ENCODE assay signal across 9 cellular contexts in the genomic region with DNA sequence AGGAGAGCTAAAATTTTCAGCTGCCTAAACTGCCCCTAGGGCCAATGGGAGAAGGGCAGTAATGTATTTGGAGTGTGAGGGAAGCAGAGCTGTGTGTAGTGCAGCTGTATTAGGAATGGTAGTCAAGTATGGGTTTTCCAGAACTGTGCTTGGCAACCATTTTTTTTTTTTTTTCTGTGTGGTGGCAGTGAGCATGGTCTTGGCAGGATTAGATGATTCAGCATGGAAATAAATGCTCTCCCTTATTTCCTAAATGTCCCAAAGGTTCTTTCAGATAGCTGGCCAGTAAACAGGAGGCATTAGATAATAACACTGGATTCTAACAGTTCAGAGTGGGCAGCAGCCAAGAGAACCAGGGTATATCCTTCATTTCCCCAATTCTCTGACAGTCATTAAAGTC.
DNase-seq lines count a peak whose midpoint lies in the region; ATAC-seq and TF ChIP-seq lines count a peak whose summit lies in the region.
"Had no signal": no experiment of that assay in that cellular context is flagged by ENCODE, and none has a peak within 500 bp of the region (broad histone marks: within the 10 kb centered on the region; RNA-seq: fewer than 3 reads in every experiment).

No MANE protein-coding gene starts in this region.

- H2BK5ac ChIP-seq in mesenchymal stem cell (ENCODE audit: low read depth, low read length, poor library complexity, severe bottlenecking): no peak overlapping the region

- H3K4me3 ChIP-seq in cardiac muscle cell: no peak overlapping the region
- H3K4me3 ChIP-seq in mesenchymal stem cell (ENCODE audit: insufficient read depth in 1 of 2, low read depth in 1 of 2, low read length in 2 of 2): no peak overlapping the region
- peak overlapping the region in 1 of 2 donors; percentile 99 for H3K4me3 ChIP-seq in vagina

- no peak overlapping the region for H2AFZ ChIP-seq in mesenchymal stem cell (ENCODE audit: low read depth, low read length)

- H3K4me1 ChIP-seq in cardiac muscle cell (ENCODE audit: low read depth) (peaks cover 30% of the 10 kb centered on the region), mesenchymal stem cell (ENCODE audit: control insufficient read depth, insufficient read depth, low read depth, low read length) (peaks cover 14% of the 10 kb centered on the region), vagina (peaks cover 80% of the 10 kb centered on the region)

- no peak for DNase-seq in cardiac muscle cell (ENCODE audit: low read depth in 1 of 2, low spot score in 1 of 2)
- DNase-seq in Right ventricle myocardium superior: no peak
- DNase-seq in dermis microvascular lymphatic vessel endothelial cell (ENCODE audit: low read depth in 2 of 2): peak; percentile 68 to 72
- peak; percentile 71 for DNase-seq in mesenchymal stem cell
- DNase-seq in vagina (ENCODE audit: extremely low spot score in 2 of 2): no peak
- no peak for DNase-seq in NCI-H2196 treated with DMSO at 0.1 percent for 48 hours (lab: John Stamatoyannopoulos, UW; ENCODE audit: unreplicated experiment)
- no peak for DNase-seq in GM03348 (ENCODE audit: low spot score)
- DNase-seq in ureter (ENCODE audit: low spot score): no peak
- DNase-seq: stimulated activated CD4-positive, alpha-beta T cell treated with anti-CD3 and anti-CD28 coated beads, Interleukin-2, amount 100 ng/mL, for 48 hours had no signal

- H3K9me3 ChIP-seq in cardiac muscle cell (ENCODE audit: low read depth) (no peaks in the 10 kb centered on the region), mesenchymal stem cell (ENCODE audit: control insufficient read depth, low read length) (no peaks in the 10 kb centered on the region), vagina (no peaks in the 10 kb centered on the region)

- no peak overlapping the region for H3K23ac ChIP-seq in mesenchymal stem cell (ENCODE audit: low read length in 2 of 2)

- intact Hi-C loops in Right ventricle myocardium superior (cut with DNase I) (no loop called here), vagina (cut with DNase I) (loop anchor here (5.0 kb wide), 1 partner anchor 84 kb away; no protein-coding TSS in a partner anchor)

- no peak for ATAC-seq in Right ventricle myocardium superior (ENCODE audit: poor library complexity)

- H3K27me3 ChIP-seq in cardiac muscle cell (no peaks in the 10 kb centered on the region), mesenchymal stem cell (ENCODE audit: control insufficient read depth in 1 of 2, insufficient read depth in 1 of 2, low read length in 2 of 2) (no peaks in the 10 kb centered on the region), vagina (no peaks in the 10 kb centered on the region)

- peak overlapping the region in 1 of 2 experiments; percentile 99 for H3K4ac ChIP-seq in mesenchymal stem cell (ENCODE audit: low read depth in 1 of 2, low read length in 2 of 2)

- H3K9ac ChIP-seq in mesenchymal stem cell (ENCODE audit: low read length): peak overlapping the region; percentile 89

- no peak overlapping the region for H4K8ac ChIP-seq in mesenchymal stem cell (ENCODE audit: low read length)

- no peak overlapping the region for H2BK15ac ChIP-seq in mesenchymal stem cell (ENCODE audit: low read depth, poor library complexity, severe bottlenecking)

- H3K18ac ChIP-seq in mesenchymal stem cell (ENCODE audit: low read depth in 1 of 2, low read length in 2 of 2): peak overlapping the region; percentile 8 to 74

- TF ChIP-seq CTCF in cardiac muscle cell (IDR thresholded peaks at IDR 0.05; ENCODE audit: low read depth, low read length): no peak
- no peak for TF ChIP-seq CTCF in vagina (IDR thresholded peaks at IDR 0.05)

- H3K4me2 ChIP-seq in mesenchymal stem cell (ENCODE audit: low read length, poor library complexity, severe bottlenecking): peak overlapping the region; percentile 62

- no peak overlapping the region for H2BK120ac ChIP-seq in mesenchymal stem cell (ENCODE audit: low read depth, low read length)

- H3K14ac ChIP-seq in mesenchymal stem cell (ENCODE audit: low read length in 2 of 2): no peak overlapping the region

- H2AK5ac ChIP-seq in mesenchymal stem cell (ENCODE audit: low read length, severe bottlenecking): no peak overlapping the region

- H3K27ac ChIP-seq in cardiac muscle cell: peak overlapping the region; percentile 91
- H3K27ac ChIP-seq in mesenchymal stem cell (ENCODE audit: low read length, poor library complexity, severe bottlenecking): peak overlapping the region; percentile 97
- peak overlapping the region; percentile 96 for H3K27ac ChIP-seq in vagina

- no peaks in the 10 kb centered on the region for H3K79me1 ChIP-seq in mesenchymal stem cell (replicated peaks; ENCODE audit: low read length, poor library complexity, severe bottlenecking)

- no peak for TF ChIP-seq POLR2A in vagina (IDR thresholded peaks at IDR 0.05)

- H4K91ac ChIP-seq in mesenchymal stem cell (ENCODE audit: low read length): no peak overlapping the region

- H3K36me3 ChIP-seq in cardiac muscle cell (no peaks in the 10 kb centered on the region), mesenchymal stem cell (ENCODE audit: control insufficient read depth in 1 of 2, insufficient read depth in 2 of 2, low read depth in 1 of 2, low read length in 2 of 2) (no peaks in the 10 kb centered on the region), vagina (no peaks in the 10 kb centered on the region)

- no peak overlapping the region for H2BK12ac ChIP-seq in mesenchymal stem cell (ENCODE audit: low read length in 2 of 2)

Comparison
In these comparisons a context has a peak if more than half of its experiments do, and no peak if none do; other contexts are left out.
1. DNase-seq: peak in dermis microvascular lymphatic vessel endothelial cell (2 of 2) and mesenchymal stem cell (single experiment); none in cardiac muscle cell (0 of 2), Right ventricle myocardium superior (single experiment), vagina (0 of 2), NCI-H2196 treated with DMSO at 0.1 percent for 48 hours (single experiment), GM03348 (single experiment) and ureter (single experiment).
2. Peak in every context shown above with its lines, with median percentiles within 50 percentile points of each other: H3K27ac ChIP-seq.